ENCODE assay signal across 22 cellular contexts in the genomic region with DNA sequence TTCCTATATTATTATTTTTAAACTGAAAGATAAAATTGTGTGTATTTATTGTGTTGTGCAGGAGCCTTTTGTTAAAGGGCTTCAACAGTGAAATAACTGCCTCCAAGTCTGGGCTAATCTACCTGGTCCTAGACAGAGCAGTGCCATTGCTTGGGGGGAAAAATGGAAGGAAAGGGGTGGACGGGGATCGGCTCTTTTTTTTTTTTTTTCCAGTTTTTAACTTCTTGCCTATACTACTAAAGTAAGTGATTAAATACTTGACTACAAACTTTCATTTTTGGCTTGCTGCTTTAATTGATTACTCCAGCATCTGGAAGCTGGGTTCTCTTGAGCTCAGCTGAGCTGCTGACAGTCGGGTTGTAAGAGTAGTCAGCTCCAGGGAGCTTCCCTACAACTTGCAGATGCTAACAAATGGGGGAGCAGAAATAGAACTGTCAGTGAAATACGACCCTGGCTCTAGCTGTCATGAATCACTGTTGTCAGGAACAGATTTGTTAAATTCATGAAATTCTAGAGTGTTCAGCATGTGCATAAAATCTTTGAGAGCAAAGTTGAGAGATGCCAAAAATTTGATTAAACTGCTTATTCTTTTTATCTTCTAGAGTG.
DNase-seq lines count a peak whose midpoint lies in the region; ATAC-seq and TF ChIP-seq lines count a peak whose summit lies in the region.
"Had no signal": no experiment of that assay in that cellular context is flagged by ENCODE, and none has a peak within 500 bp of the region (broad histone marks: within the 10 kb centered on the region; RNA-seq: fewer than 3 reads in every experiment).

No MANE protein-coding gene starts in this region.

- peaks cover 4% of the 10 kb centered on the region for H3K36me3 Mint-ChIP-seq in brain
- H3K36me3 Mint-ChIP-seq: activated CD8-positive, alpha-beta memory T cell treated with anti-CD3 and anti-CD28 coated beads, Interleukin-2, amount 10 ng/mL, durations not matched to agents 7 days and 5 days; activated naive CD8-positive, alpha-beta T cell had no signal

- peaks cover 0 to 12% (median 3%) of the 10 kb centered on the region in 5 experiments for H3K9me3 Mint-ChIP-seq in brain
- H3K9me3 Mint-ChIP-seq: activated CD4-positive, alpha-beta T cell treated with anti-CD3 and anti-CD28 coated beads, Interleukin-2, amount 10 ng/mL, durations not matched to agents 24 days and 14 days; activated T-helper 1 cell treated with anti-CD3 and anti-CD28 coated beads, Interleukin-12 subunit alpha, Interleukin-12 subunit beta, Interleukin-2, Interleukin-4 antibody, amounts not matched to agents 30 ng/mL and 10 ng/mL and 1 ng/mL, durations not matched to agents 14 hours and 24 hours and 36 hours had no signal

- no peak overlapping the region for H3K4me3 ChIP-seq in skeletal muscle cell (ENCODE audit: low read depth, low read length)
- H3K4me3 ChIP-seq: breast epithelium, gastrocnemius medialis had no signal

- H3K4me3 Mint-ChIP-seq in brain = peak overlapping the region in 3 of 5 experiments; percentile 57 to 77 (median 66)
- H3K4me3 Mint-ChIP-seq: activated CD4-positive, alpha-beta T cell treated with anti-CD3 and anti-CD28 coated beads, Interleukin-2, amount 10 ng/mL, durations not matched to agents 24 days and 14 days; activated CD8-positive, alpha-beta memory T cell treated with anti-CD3 and anti-CD28 coated beads, Interleukin-2, amount 10 ng/mL, durations not matched to agents 7 days and 5 days; activated naive CD8-positive, alpha-beta T cell; activated T-helper 1 cell treated with anti-CD3 and anti-CD28 coated beads, Interleukin-12 subunit alpha, Interleukin-12 subunit beta, Interleukin-2, Interleukin-4 antibody, amounts not matched to agents 30 ng/mL and 10 ng/mL and 1 ng/mL, durations not matched to agents 14 hours and 24 hours and 36 hours; neural crest cell had no signal

- H3K4me1 Mint-ChIP-seq in brain = peaks cover 20% of the 10 kb centered on the region
- H3K4me1 Mint-ChIP-seq: activated CD4-positive, alpha-beta T cell treated with anti-CD3 and anti-CD28 coated beads, Interleukin-2, amount 10 ng/mL, durations not matched to agents 24 days and 14 days; activated CD8-positive, alpha-beta memory T cell treated with anti-CD3 and anti-CD28 coated beads, Interleukin-2, amount 10 ng/mL, durations not matched to agents 7 days and 5 days; neural crest cell had no signal

- ATAC-seq in GM19351 (IDR thresholded peaks at IDR 0.05; ENCODE audit: unreplicated experiment) = no peak
- ATAC-seq in stimulated activated naive CD8-positive, alpha-beta T cell treated with anti-CD3 and anti-CD28 coated beads, Interleukin-15, Interleukin-2, amounts not matched to agents 100 U/mL and 50 U/mL, for 24 hours = no peak
- ATAC-seq: activated CD8-positive, alpha-beta memory T cell treated with anti-CD3 and anti-CD28 coated beads, Interleukin-2, amount 10 ng/mL, durations not matched to agents 7 days and 5 days; gastrocnemius medialis had no signal

- DNase-seq in NCI-H226 (peak; percentile 11), iris pigment epithelial cell (ENCODE audit: low read depth) (peak; percentile 73), skeletal muscle cell (ENCODE audit: low read depth) (peak; percentile 38), OCI-M2 (lab: John Stamatoyannopoulos, UW; ENCODE audit: unreplicated experiment) (no peak)
- no peak for DNase-seq in stimulated activated naive CD8-positive, alpha-beta T cell treated with anti-CD3 and anti-CD28 coated beads, Interleukin-15, Interleukin-2, amounts not matched to agents 100 U/mL and 50 U/mL, for 24 hours
- DNase-seq: activated CD4-positive, alpha-beta T cell treated with anti-CD3 and anti-CD28 coated beads, Interleukin-2, amount 10 ng/mL, durations not matched to agents 24 days and 14 days; activated CD8-positive, alpha-beta memory T cell treated with anti-CD3 and anti-CD28 coated beads, Interleukin-2, amount 10 ng/mL, durations not matched to agents 7 days and 5 days; AML-193; H7; NCI-H1105 treated with DMSO at 0.1 percent for 48 hours; NCI-H2081; NCI-H524 treated with DMSO at 0.1 percent for 48 hours; SHP77 treated with DMSO at 0.1 percent for 48 hours; stimulated activated CD8-positive, alpha-beta memory T cell treated with anti-CD3 and anti-CD28 coated beads, Interleukin-4, amount 100 ng/mL, for 48 hours; T-helper 1 cell had no signal

- H3K27me3 Mint-ChIP-seq in brain = peaks cover 3% of the 10 kb centered on the region
- H3K27me3 Mint-ChIP-seq: activated CD4-positive, alpha-beta T cell treated with anti-CD3 and anti-CD28 coated beads, Interleukin-2, amount 10 ng/mL, durations not matched to agents 24 days and 14 days; activated CD8-positive, alpha-beta memory T cell treated with anti-CD3 and anti-CD28 coated beads, Interleukin-2, amount 10 ng/mL, durations not matched to agents 7 days and 5 days; activated naive CD8-positive, alpha-beta T cell had no signal

- no peak for TF ChIP-seq CTCF in brain (conservative IDR thresholded peaks at IDR 0.05)

- peak overlapping the region in 4 of 5 experiments; percentile 47 to 84 (median 71) for H3K27ac Mint-ChIP-seq in brain
- H3K27ac Mint-ChIP-seq: activated CD4-positive, alpha-beta T cell treated with anti-CD3 and anti-CD28 coated beads, Interleukin-2, amount 10 ng/mL, durations not matched to agents 24 days and 14 days; activated CD8-positive, alpha-beta memory T cell treated with anti-CD3 and anti-CD28 coated beads, Interleukin-2, amount 10 ng/mL, durations not matched to agents 7 days and 5 days; activated naive CD8-positive, alpha-beta T cell; activated T-helper 1 cell treated with anti-CD3 and anti-CD28 coated beads, Interleukin-12 subunit alpha, Interleukin-12 subunit beta, Interleukin-2, Interleukin-4 antibody, amounts not matched to agents 30 ng/mL and 10 ng/mL and 1 ng/mL, durations not matched to agents 14 hours and 24 hours and 36 hours had no signal

Comparison
In these comparisons a context has a peak if more than half of its experiments do, and no peak if none do; other contexts are left out.
1. DNase-seq: peak in NCI-H226 (single experiment), iris pigment epithelial cell (single experiment) and skeletal muscle cell (single experiment); none in stimulated activated naive CD8-positive, alpha-beta T cell treated with anti-CD3 and anti-CD28 coated beads, Interleukin-15, Interleukin-2, amounts not matched to agents 100 U/mL and 50 U/mL, for 24 hours (single experiment) and OCI-M2 (single experiment).